17 cellular contexts compared by ENCODE assay signal in the genomic region with DNA sequence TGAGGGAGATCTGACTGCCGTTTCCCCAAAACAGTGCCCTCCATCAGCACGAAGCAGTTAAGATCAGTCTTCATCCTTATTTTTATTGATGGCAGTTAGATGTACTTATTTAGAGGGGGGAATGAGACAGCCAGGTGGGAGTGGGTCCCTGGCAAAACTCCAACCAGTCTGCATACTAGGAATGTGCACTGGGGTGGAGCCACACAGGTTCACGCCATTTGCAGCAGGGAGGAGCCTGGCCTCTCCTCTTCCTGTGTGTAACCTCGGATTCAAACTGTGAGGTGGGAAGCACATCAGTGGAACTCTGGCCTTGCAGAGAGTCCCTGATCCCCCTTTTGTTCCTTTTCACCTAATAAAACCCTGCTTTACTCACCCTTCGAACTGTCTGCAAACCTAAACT.
A peak's percentile ranks its signal among the peaks of the same experiment; 100 is the strongest.
DNase-seq lines count a peak whose midpoint lies in the region; ATAC-seq and TF ChIP-seq lines count a peak whose summit lies in the region.
"Had no signal": no experiment of that assay in that cellular context is flagged by ENCODE, and none has a peak within 500 bp of the region (broad histone marks: within the 10 kb centered on the region; RNA-seq: fewer than 3 reads in every experiment).

No MANE protein-coding gene starts in this region.

- peaks cover 18% of the 10 kb centered on the region for H3K79me2 ChIP-seq in neural progenitor cell (ENCODE audit: low read depth)

- POLR2A ChIA-PET in WTC11 (lab: Charles Lee): no interaction called here

- H3K4me2 ChIP-seq in neural progenitor cell: peak overlapping the region; percentile 14
- H3K4me2 ChIP-seq: A549, BLaER1 had no signal

- H3K4me3 Mint-ChIP-seq in WTC11 (no peak overlapping the region), endodermal cell (no peak overlapping the region), neural progenitor cell (no peak overlapping the region)
- no peak overlapping the region for H3K4me3 Mint-ChIP-seq in stimulated activated naive B cell treated with anti-CD40 and anti-IgM and Interleukin-4, amounts not matched to agents 10 μg/mL and 1 μg/mL and 100 μg/mL, for 72 hours
- H3K4me3 Mint-ChIP-seq: CD14-positive monocyte; CD4-positive, alpha-beta memory T cell had no signal

- no peak overlapping the region for H3K27ac ChIP-seq in endodermal cell (ENCODE audit: low read depth, low read length)
- H3K27ac ChIP-seq in neural progenitor cell: peak overlapping the region; percentile 69
- H3K27ac ChIP-seq in Peyer's patch: no peak overlapping the region
- H3K27ac ChIP-seq: 22Rv1, A549, BLaER1, HL-60 had no signal

- CTCF ChIA-PET in WTC11 (lab: Charles Lee): no interaction called here

- H3K36me3 ChIP-seq in endodermal cell (ENCODE audit: control insufficient read depth, insufficient read depth, low read length): no peaks in the 10 kb centered on the region
- peaks cover 6% of the 10 kb centered on the region for H3K36me3 ChIP-seq in neural progenitor cell
- H3K36me3 ChIP-seq in Peyer's patch: no peaks in the 10 kb centered on the region
- H3K36me3 ChIP-seq: BLaER1 had no signal

- ATAC-seq in WTC11: peak; percentile 80
- ATAC-seq in stimulated activated naive B cell treated with anti-CD40 and anti-IgM and Interleukin-4, amounts not matched to agents 10 μg/mL and 1 μg/mL and 100 μg/mL, for 72 hours (replicated peaks): no peak
- ATAC-seq: A549 had no signal

- TF ChIP-seq CTCF in WTC11 (IDR thresholded peaks at IDR 0.05) (no peak), endodermal cell (conservative IDR thresholded peaks at IDR 0.05) (no peak), neural progenitor cell (IDR thresholded peaks at IDR 0.05) (no peak), Peyer's patch (IDR thresholded peaks at IDR 0.05) (no peak)

- H3K27me3 Mint-ChIP-seq in WTC11 (ENCODE audit: low read depth): no peaks in the 10 kb centered on the region; the same call in 1 of the 2 replicates
- H3K27me3 Mint-ChIP-seq in endodermal cell (ENCODE audit: insufficient read depth): no peaks in the 10 kb centered on the region
- no peaks in the 10 kb centered on the region for H3K27me3 Mint-ChIP-seq in neural progenitor cell (ENCODE audit: insufficient read depth, low read depth)
- H3K27me3 Mint-ChIP-seq in stimulated activated naive B cell treated with anti-CD40 and anti-IgM and Interleukin-4, amounts not matched to agents 10 μg/mL and 1 μg/mL and 100 μg/mL, for 72 hours: no peaks in the 10 kb centered on the region
- H3K27me3 Mint-ChIP-seq: CD4-positive, alpha-beta memory T cell had no signal

- H3K9me3 ChIP-seq in endodermal cell (ENCODE audit: control insufficient read depth, low read length) (peaks cover 14% of the 10 kb centered on the region), neural progenitor cell (ENCODE audit: low read depth) (peaks cover 6% of the 10 kb centered on the region), Peyer's patch (no peaks in the 10 kb centered on the region)
- H3K9me3 ChIP-seq: A549 had no signal

- DNase-seq in ELF-1 (ENCODE audit: low read depth, low spot score) (peak; percentile 14), WTC11 (ENCODE audit: low spot score) (peak; percentile 11), endodermal cell (peak; percentile 57), neural progenitor cell (ENCODE audit: low spot score) (peak; percentile 46), Peyer's patch (no peak), NCI-H187 treated with DMSO at 0.1 percent for 48 hours (lab: John Stamatoyannopoulos, UW) (no peak)
- no peak for DNase-seq in stimulated activated naive B cell treated with anti-CD40 and anti-IgM and Interleukin-4, amounts not matched to agents 10 μg/mL and 1 μg/mL and 100 μg/mL, for 72 hours
- DNase-seq: CD4-positive, alpha-beta memory T cell; DMS153; DMS79; GF-D8; HCEC 1CT had no signal

- H3K27ac Mint-ChIP-seq in WTC11 (no peak overlapping the region), endodermal cell (no peak overlapping the region), neural progenitor cell (no peak overlapping the region)
- H3K27ac Mint-ChIP-seq in stimulated activated naive B cell treated with anti-CD40 and anti-IgM and Interleukin-4, amounts not matched to agents 10 μg/mL and 1 μg/mL and 100 μg/mL, for 72 hours: no peak overlapping the region
- H3K27ac Mint-ChIP-seq: CD14-positive monocyte; CD4-positive, alpha-beta memory T cell had no signal

- TF ChIP-seq POLR2A in Peyer's patch (IDR thresholded peaks at IDR 0.05): no peak

- H3K27me3 ChIP-seq in endodermal cell (ENCODE audit: control insufficient read depth, insufficient read depth, low read length, poor library complexity, severe bottlenecking) (no peaks in the 10 kb centered on the region), neural progenitor cell (no peaks in the 10 kb centered on the region), Peyer's patch (no peaks in the 10 kb centered on the region)

- H3K4me3 ChIP-seq in endodermal cell (ENCODE audit: low read length): no peak overlapping the region
- no peak overlapping the region for H3K4me3 ChIP-seq in neural progenitor cell
- no peak overlapping the region for H3K4me3 ChIP-seq in Peyer's patch
- H3K4me3 ChIP-seq: A549, BLaER1 had no signal

- H3K9ac ChIP-seq in endodermal cell (ENCODE audit: extremely low read depth, low read length, poor library complexity, severe bottlenecking): no peak overlapping the region
- no peak overlapping the region for H3K9ac ChIP-seq in neural progenitor cell
- H3K9ac ChIP-seq: BLaER1 had no signal

- no peaks in the 10 kb centered on the region for H4K20me1 ChIP-seq in neural progenitor cell (ENCODE audit: low read depth)
- H4K20me1 ChIP-seq: BLaER1 had no signal

- H3K9me3 Mint-ChIP-seq in WTC11: peaks cover 25% of the 10 kb centered on the region
- H3K9me3 Mint-ChIP-seq in endodermal cell: peaks cover 17% of the 10 kb centered on the region
- H3K9me3 Mint-ChIP-seq in neural progenitor cell: peaks cover 3% of the 10 kb centered on the region
- no peaks in the 10 kb centered on the region for H3K9me3 Mint-ChIP-seq in stimulated activated naive B cell treated with anti-CD40 and anti-IgM and Interleukin-4, amounts not matched to agents 10 μg/mL and 1 μg/mL and 100 μg/mL, for 72 hours

- H3K4me1 Mint-ChIP-seq in WTC11 (peaks cover 13% of the 10 kb centered on the region), endodermal cell (peaks cover 11% of the 10 kb centered on the region), neural progenitor cell (no peaks in the 10 kb centered on the region)
- no peaks in the 10 kb centered on the region for H3K4me1 Mint-ChIP-seq in stimulated activated naive B cell treated with anti-CD40 and anti-IgM and Interleukin-4, amounts not matched to agents 10 μg/mL and 1 μg/mL and 100 μg/mL, for 72 hours
- H3K4me1 Mint-ChIP-seq: CD14-positive monocyte; CD4-positive, alpha-beta memory T cell had no signal

- peaks cover 12% of the 10 kb centered on the region for H3F3A ChIP-seq in neural progenitor cell (ENCODE audit: low read depth)

- WGBS in endodermal cell (ENCODE audit: insufficient coverage in 1 of 2, insufficient read length in 1 of 2), 2 experiments: 94 to 100% methylated on average over 1 to 3 of the region's 5 CpGs

- H3K36me3 Mint-ChIP-seq in WTC11 (peaks cover 12% of the 10 kb centered on the region), endodermal cell (ENCODE audit: low read depth) (peaks cover 17% of the 10 kb centered on the region), neural progenitor cell (no peaks in the 10 kb centered on the region)
- no peaks in the 10 kb centered on the region for H3K36me3 Mint-ChIP-seq in stimulated activated naive B cell treated with anti-CD40 and anti-IgM and Interleukin-4, amounts not matched to agents 10 μg/mL and 1 μg/mL and 100 μg/mL, for 72 hours
- H3K36me3 Mint-ChIP-seq: CD14-positive monocyte; CD4-positive, alpha-beta memory T cell had no signal

- H3K4me1 ChIP-seq in endodermal cell (ENCODE audit: control insufficient read depth, insufficient read depth, low read length) (no peaks in the 10 kb centered on the region), neural progenitor cell (peaks cover 17% of the 10 kb centered on the region), Peyer's patch (no peaks in the 10 kb centered on the region)
- H3K4me1 ChIP-seq: A549, BLaER1 had no signal

- H2AFZ ChIP-seq in neural progenitor cell (replicated peaks): peak overlapping the region; percentile 84

TF ChIP-seq in WTC11, 78 proteins besides CTCF, POLR2A, EP300 and RAD21 (continues in another document):
- TF ChIP-seq ATF2 (CRISPR knock-in tag; IDR thresholded peaks at IDR 0.05; ENCODE audit: borderline replicate concordance, low read depth) (no peak), ZNF671 (CRISPR knock-in tag; IDR thresholded peaks at IDR 0.05) (no peak), ZNF512 (CRISPR knock-in tag; IDR thresholded peaks at IDR 0.05; ENCODE audit: borderline replicate concordance) (no peak), PRRX2 (CRISPR knock-in tag; IDR thresholded peaks at IDR 0.05) (no peak)

Comparison
In these comparisons a context has a peak if more than half of its experiments do, and no peak if none do; other contexts are left out.
1. DNase-seq: peak in ELF-1 (single experiment), WTC11 (single experiment), endodermal cell (single experiment) and neural progenitor cell (single experiment); none in stimulated activated naive B cell treated with anti-CD40 and anti-IgM and Interleukin-4, amounts not matched to agents 10 μg/mL and 1 μg/mL and 100 μg/mL, for 72 hours (single experiment), Peyer's patch (0 of 3) and NCI-H187 treated with DMSO at 0.1 percent for 48 hours (single experiment).